22 cellular contexts compared by ENCODE assay signal in the genomic region with DNA sequence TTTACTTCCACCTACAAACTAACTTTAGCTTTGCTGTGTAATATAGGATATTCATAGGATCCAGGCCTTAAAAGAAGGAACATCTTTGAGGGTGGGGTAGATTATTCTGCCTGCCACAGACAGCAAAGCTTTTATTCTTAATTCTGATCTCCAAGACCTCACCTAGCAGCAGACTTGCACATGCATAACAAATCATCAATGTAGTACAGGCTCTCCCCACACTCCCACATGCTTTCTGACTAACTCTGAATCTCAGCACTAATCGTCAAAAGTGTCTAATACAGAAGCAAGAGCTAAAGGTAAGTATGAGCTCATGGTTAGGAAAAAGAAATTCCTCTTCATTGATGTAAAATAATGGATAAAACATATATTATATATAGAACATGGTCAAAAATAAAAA.
DNase-seq lines count a peak whose midpoint lies in the region; ATAC-seq lines count a peak whose summit lies in the region.
"Had no signal": no experiment of that assay in that cellular context is flagged by ENCODE, and none has a peak within 500 bp of the region (broad histone marks: within the 10 kb centered on the region; RNA-seq: fewer than 3 reads in every experiment).

No MANE protein-coding gene starts in this region.

- H3K23ac ChIP-seq in neuronal stem cell (ENCODE audit: low read depth, low read length, poor library complexity) = no peak overlapping the region

- no peak overlapping the region for H2AFZ ChIP-seq in neuronal stem cell (ENCODE audit: low read length)

- no peak overlapping the region for H2BK120ac ChIP-seq in neuronal stem cell (ENCODE audit: low read depth, low read length)

- no peak overlapping the region for H3K27ac ChIP-seq in neuronal stem cell (replicated peaks; ENCODE audit: low read length)
- H3K27ac ChIP-seq: 22Rv1; A549; BLaER1 treated with 17β-estradiol and CSF1 and Interleukin-3, amounts not matched to agents 10 nM and 100 nM had no signal

- H2BK12ac ChIP-seq in neuronal stem cell (ENCODE audit: low read length) = no peak overlapping the region

- no peaks in the 10 kb centered on the region for H3K4me1 ChIP-seq in neuronal stem cell (ENCODE audit: control insufficient read depth in 2 of 2, insufficient read depth in 1 of 2, low read depth in 1 of 2, low read length in 2 of 2)
- H3K4me1 ChIP-seq: A549; BE2C; BLaER1 treated with 17β-estradiol and CSF1 and Interleukin-3, amounts not matched to agents 10 nM and 100 nM; HAP-1 had no signal

- H3K14ac ChIP-seq in neuronal stem cell (ENCODE audit: low read length) = no peak overlapping the region

- WGBS in neuronal stem cell (ENCODE audit: extremely low coverage in 2 of 2, insufficient read length in 2 of 2, insufficient replicate concordance in 1 of 2), 2 donors = no CpG with 5 or more reads among the region's 1 CpG

- H3K18ac ChIP-seq in neuronal stem cell (ENCODE audit: low read length) = no peak overlapping the region

- H3K79me1 ChIP-seq in neuronal stem cell (ENCODE audit: low read depth, low read length) = no peaks in the 10 kb centered on the region

- no peak overlapping the region for H3K4me2 ChIP-seq in neuronal stem cell (ENCODE audit: insufficient read depth, low read length, poor library complexity, severe bottlenecking)
- H3K4me2 ChIP-seq: A549; BLaER1 treated with 17β-estradiol and CSF1 and Interleukin-3, amounts not matched to agents 10 nM and 100 nM had no signal

- H3K9me3 ChIP-seq in neuronal stem cell (replicated peaks in 1 of 2; ENCODE audit: control insufficient read depth in 2 of 2, insufficient read depth in 1 of 2, low read depth in 1 of 2, low read length in 2 of 2) = no peaks in the 10 kb centered on the region
- H3K9me3 ChIP-seq: A549; BLaER1 treated with 17β-estradiol and CSF1 and Interleukin-3, amounts not matched to agents 10 nM and 100 nM; HAP-1 had no signal

- no peak for ATAC-seq in HG02610 (IDR thresholded peaks at IDR 0.05; ENCODE audit: unreplicated experiment)
- ATAC-seq: A549, GM12878 had no signal

- no peak overlapping the region for H2BK15ac ChIP-seq in neuronal stem cell (ENCODE audit: low read length)

- H4K8ac ChIP-seq in neuronal stem cell (ENCODE audit: low read depth, low read length) = no peak overlapping the region

- DNase-seq in HuH-7.5 (ENCODE audit: low spot score) (peak; percentile 0), amniotic epithelial cell (ENCODE audit: low read depth) (peak; percentile 7), kidney glomerular epithelial cell (lab: John Stamatoyannopoulos, UW) (peak; percentile 7), RPMI8226 (no peak), neuronal stem cell (ENCODE audit: low spot score) (no peak)
- DNase-seq: ACHN; AML-193; BE2C; CD4-positive, alpha-beta T cell; CD8-positive, alpha-beta memory T cell; DMS 273 treated with DMSO at 0.1 percent for 48 hours; DMS79; EL; GDM1; GOT3; HFFc6 had no signal

- H2AK5ac ChIP-seq in neuronal stem cell (ENCODE audit: low read depth, low read length) = no peak overlapping the region

- no peak overlapping the region for H2BK5ac ChIP-seq in neuronal stem cell (ENCODE audit: low read length)

- no peak overlapping the region for H3K9ac ChIP-seq in neuronal stem cell (ENCODE audit: low read depth, low read length, poor library complexity)
- H3K9ac ChIP-seq: BLaER1 treated with 17β-estradiol and CSF1 and Interleukin-3, amounts not matched to agents 10 nM and 100 nM had no signal

- no peak overlapping the region for H4K91ac ChIP-seq in neuronal stem cell (ENCODE audit: low read depth, low read length, poor library complexity)

- H3K36me3 ChIP-seq in neuronal stem cell (replicated peaks in 1 of 2; ENCODE audit: control insufficient read depth in 2 of 2, insufficient read depth in 2 of 2, low read length in 2 of 2) = no peaks in the 10 kb centered on the region
- H3K36me3 ChIP-seq: BE2C; BLaER1 treated with 17β-estradiol and CSF1 and Interleukin-3, amounts not matched to agents 10 nM and 100 nM; HAP-1 had no signal

- no peak overlapping the region for H3K4me3 ChIP-seq in neuronal stem cell (ENCODE audit: low read length in 2 of 2)
- H3K4me3 ChIP-seq: A549; BLaER1 treated with 17β-estradiol and CSF1 and Interleukin-3, amounts not matched to agents 10 nM and 100 nM; GM12878; HAP-1 had no signal

- no peak overlapping the region for H3K4ac ChIP-seq in neuronal stem cell (ENCODE audit: low read length)

- no peaks in the 10 kb centered on the region for H3K27me3 ChIP-seq in neuronal stem cell (ENCODE audit: control insufficient read depth in 3 of 3, insufficient read depth in 3 of 3, low read depth in 1 of 3, low read length in 3 of 3)
- H3K27me3 ChIP-seq: BE2C; BLaER1 treated with 17β-estradiol and CSF1 and Interleukin-3, amounts not matched to agents 10 nM and 100 nM had no signal

Comparison
In these comparisons a context has a peak if more than half of its experiments do, and no peak if none do; other contexts are left out.
1. DNase-seq: peak in HuH-7.5 (single experiment), amniotic epithelial cell (single experiment) and kidney glomerular epithelial cell (single experiment); none in RPMI8226 (single experiment) and neuronal stem cell (single experiment).